34 cellular contexts compared by ENCODE assay signal in the genomic region with DNA sequence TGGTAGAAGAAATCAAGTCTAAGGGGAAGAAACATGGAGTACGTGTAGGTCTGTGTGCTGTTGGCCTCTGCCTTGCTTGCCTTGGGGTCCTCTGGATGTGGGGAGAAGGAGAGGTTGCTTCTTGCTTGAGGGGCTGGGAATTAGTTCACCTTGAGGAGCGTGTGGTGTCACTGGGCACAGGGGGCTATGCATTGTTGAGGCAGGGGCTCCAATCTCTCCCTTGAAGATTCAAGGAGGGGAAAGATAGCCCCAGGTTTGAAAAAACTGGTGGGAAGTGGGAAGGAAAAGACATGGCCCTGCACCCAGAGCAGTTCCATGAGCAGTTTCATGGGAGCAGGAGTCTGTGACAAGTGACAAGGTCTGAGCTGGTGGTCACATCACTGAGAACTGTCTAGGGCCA.
"Had no signal": no experiment of that assay in that cellular context is flagged by ENCODE, and none has a peak within 500 bp of the region (broad histone marks: within the 10 kb centered on the region; RNA-seq: fewer than 3 reads in every experiment).

No MANE protein-coding gene starts in this region.

- H3K36me3 Mint-ChIP-seq: activated CD4-positive, alpha-beta memory T cell treated with anti-CD3 and anti-CD28 coated beads for 36 hours; activated naive CD8-positive, alpha-beta T cell; T-cell had no signal

- H3K36me3 ChIP-seq: brain microvascular endothelial cell, gastrocnemius medialis, WERI-Rb-1 had no signal

- H3K9me3 Mint-ChIP-seq: activated B cell treated with CpG ODN at 0.5 μM for 24 hours; activated CD4-positive, alpha-beta memory T cell treated with anti-CD3 and anti-CD28 coated beads for 36 hours; activated CD4-positive, alpha-beta T cell treated with anti-CD3 and anti-CD28 coated beads, Interleukin-2, amount 10 ng/mL, durations not matched to agents 24 days and 14 days; activated T-cell treated with anti-CD3 and anti-CD28 coated beads, Interleukin-2, amount 50 U/mL, for 24 hours; activated T-cell treated with anti-CD3 and anti-CD28 coated beads, Interleukin-2, amount 50 U/mL, for 72 hours; central memory CD8-positive, alpha-beta T cell; dendritic cell treated with granulocyte-macrophage colony-stimulating factor and Interleukin-4, amounts not matched to agents 40 ng/mL and 50 ng/mL, for 4 days; endodermal cell; T-cell; T-helper 1 cell treated with Interleukin-12 subunit alpha and Interleukin-12 subunit beta and Interleukin-4 antibody, amounts not matched to agents 30 μg/mL and 1 μg/mL, for 36 hours; T-helper 2 cell treated with Interferon-gamma antibody and Interleukin-4, amounts not matched to agents 5 μg/mL and 100 μg/mL, for 36 hours had no signal

- H3K27ac ChIP-seq: brain microvascular endothelial cell, coronary artery, dorsolateral prefrontal cortex, foreskin keratinocyte, gastrocnemius medialis, WERI-Rb-1 had no signal

- ATAC-seq: activated CD4-positive, alpha-beta T cell treated with anti-CD3 and anti-CD28 coated beads for 36 hours; activated CD4-positive, CD25-positive, alpha-beta regulatory T cell treated with anti-CD3 and anti-CD28 coated beads, Interleukin-2, amount 50 U/mL, for 24 hours; activated T-cell treated with anti-CD3 and anti-CD28 coated beads, Interleukin-2, amount 50 U/mL, for 72 hours; esophagus mucosa; foreskin keratinocyte; gastrocnemius medialis; T-cell had no signal

- H3K4me3 ChIP-seq: coronary artery, dorsolateral prefrontal cortex, gastrocnemius medialis had no signal

- H3K27ac Mint-ChIP-seq: activated B cell treated with CpG ODN at 0.5 μM for 24 hours; activated CD4-positive, alpha-beta memory T cell treated with anti-CD3 and anti-CD28 coated beads for 36 hours; activated CD4-positive, alpha-beta T cell treated with anti-CD3 and anti-CD28 coated beads for 36 hours; activated CD4-positive, alpha-beta T cell treated with anti-CD3 and anti-CD28 coated beads, Interleukin-2, amount 10 ng/mL, durations not matched to agents 24 days and 14 days; activated naive CD8-positive, alpha-beta T cell; activated T-cell treated with anti-CD3 and anti-CD28 coated beads, Interleukin-2, amount 50 U/mL, for 24 hours; activated T-cell treated with anti-CD3 and anti-CD28 coated beads, Interleukin-2, amount 50 U/mL, for 72 hours; dendritic cell treated with granulocyte-macrophage colony-stimulating factor and Interleukin-4, amounts not matched to agents 40 ng/mL and 50 ng/mL, for 4 days; endodermal cell; T-cell; T-helper 1 cell treated with Interleukin-12 subunit alpha and Interleukin-12 subunit beta and Interleukin-4 antibody, amounts not matched to agents 30 μg/mL and 1 μg/mL, for 36 hours; T-helper 2 cell treated with Interferon-gamma antibody and Interleukin-4, amounts not matched to agents 5 μg/mL and 100 μg/mL, for 36 hours had no signal

- H3K4me3 Mint-ChIP-seq: activated B cell treated with CpG ODN at 0.5 μM for 24 hours; activated CD4-positive, alpha-beta memory T cell treated with anti-CD3 and anti-CD28 coated beads for 36 hours; activated CD4-positive, alpha-beta T cell treated with anti-CD3 and anti-CD28 coated beads for 36 hours; activated CD4-positive, alpha-beta T cell treated with anti-CD3 and anti-CD28 coated beads, Interleukin-2, amount 10 ng/mL, durations not matched to agents 24 days and 14 days; activated naive CD8-positive, alpha-beta T cell; activated T-cell treated with anti-CD3 and anti-CD28 coated beads, Interleukin-2, amount 50 U/mL, for 24 hours; activated T-cell treated with anti-CD3 and anti-CD28 coated beads, Interleukin-2, amount 50 U/mL, for 72 hours; central memory CD8-positive, alpha-beta T cell; dendritic cell treated with granulocyte-macrophage colony-stimulating factor and Interleukin-4, amounts not matched to agents 40 ng/mL and 50 ng/mL, for 4 days; endodermal cell; T-cell; T-helper 1 cell treated with Interleukin-12 subunit alpha and Interleukin-12 subunit beta and Interleukin-4 antibody, amounts not matched to agents 30 μg/mL and 1 μg/mL, for 36 hours; T-helper 2 cell treated with Interferon-gamma antibody and Interleukin-4, amounts not matched to agents 5 μg/mL and 100 μg/mL, for 36 hours had no signal

- H3K27me3 ChIP-seq: brain microvascular endothelial cell had no signal

- H3K9me3 ChIP-seq: gastrocnemius medialis had no signal

- H3K4me1 ChIP-seq: foreskin keratinocyte, gastrocnemius medialis had no signal

- DNase-seq: activated B cell treated with CpG ODN at 0.5 μM for 24 hours; activated CD4-positive, alpha-beta memory T cell treated with anti-CD3 and anti-CD28 coated beads for 36 hours; activated CD4-positive, alpha-beta T cell treated with anti-CD3 and anti-CD28 coated beads for 36 hours; activated CD4-positive, alpha-beta T cell treated with anti-CD3 and anti-CD28 coated beads, Interleukin-2, amount 10 ng/mL, durations not matched to agents 24 days and 14 days; activated CD8-positive, alpha-beta memory T cell treated with anti-CD3 and anti-CD28 coated beads for 24 hours; activated CD8-positive, alpha-beta memory T cell treated with anti-CD3 and anti-CD28 coated beads, Interleukin-2, amount 50 U/mL, for 48 hours; activated effector memory CD4-positive, alpha-beta T cell treated with Interleukin-2 at 50 U/mL for 16 hours; activated gamma-delta T cell treated with Interleukin-2 at 50 U/mL for 16 hours; activated naive CD4-positive, alpha-beta T cell treated with anti-CD3 and anti-CD28 coated beads, Interleukin-2, amount 50 U/mL, for 16 hours; activated naive CD4-positive, alpha-beta T cell treated with Interleukin-2 at 50 U/mL for 16 hours; activated T-cell treated with anti-CD3 and anti-CD28 coated beads for 4 hours; activated T-cell treated with anti-CD3 and anti-CD28 coated beads, Interleukin-2, amount 50 U/mL, for 24 hours; activated T-cell treated with anti-CD3 and anti-CD28 coated beads, Interleukin-2, amount 50 U/mL, for 72 hours; amniotic stem cell; anterior cingulate cortex; brain microvascular endothelial cell; dorsolateral prefrontal cortex; effector memory CD4-positive, alpha-beta T cell; endodermal cell; gastrocnemius medialis; glutamatergic neuron; SW 1271; T-cell; T1000; WERI-Rb-1 had no signal
